24 cellular contexts compared by ENCODE assay signal in the genomic region with DNA sequence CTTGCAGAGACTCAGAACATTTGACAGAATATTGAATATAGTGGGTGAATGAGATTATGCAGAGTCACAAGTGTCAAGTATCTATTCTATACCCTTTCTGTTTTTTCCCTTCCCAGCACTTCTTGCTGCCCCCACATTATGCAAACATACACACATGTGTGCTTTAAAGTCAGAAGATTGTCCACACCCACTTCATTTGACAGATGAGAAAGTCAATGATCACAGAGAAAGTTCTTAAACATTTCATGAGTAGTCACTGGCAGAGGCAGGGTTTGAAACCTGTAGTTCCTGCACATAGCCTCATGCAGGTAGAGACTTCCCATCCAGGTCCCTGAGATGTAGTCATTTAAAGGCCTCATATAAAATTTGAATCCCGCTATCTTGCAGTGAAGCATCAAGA.
"Had no signal": no experiment of that assay in that cellular context is flagged by ENCODE, and none has a peak within 500 bp of the region (broad histone marks: within the 10 kb centered on the region; RNA-seq: fewer than 3 reads in every experiment).

No MANE protein-coding gene starts in this region.

- H3K36me3 ChIP-seq: suprapubic skin, thoracic aorta, thyroid gland, tibial artery, tibial nerve, upper lobe of left lung, upper lobe of right lung, uterus, vagina had no signal

- H3K9me3 ChIP-seq: suprapubic skin, testis, thoracic aorta, thyroid gland, tibial artery, tibial nerve, upper lobe of left lung, upper lobe of right lung, uterus, vagina had no signal

- H3K27me3 ChIP-seq: suprapubic skin, testis, thyroid gland, tibial artery, tibial nerve, upper lobe of left lung, upper lobe of right lung, uterus, vagina had no signal

- H3K27ac ChIP-seq: suprapubic skin, testis, thoracic aorta, thyroid gland, tibial artery, tibial nerve, upper lobe of left lung, upper lobe of right lung, uterus, vagina had no signal

- FAIRE-seq: urothelium cell line had no signal

- DNase-seq: stimulated activated CD4-positive, alpha-beta T cell treated with anti-CD3 and anti-CD28 coated beads, Interleukin-2, amount 100 ng/mL, for 24 hours; stimulated activated CD4-positive, alpha-beta T cell treated with anti-CD3 and anti-CD28 coated beads, Interleukin-2, amount 100 ng/mL, for 48 hours; stimulated activated CD4-positive, alpha-beta T cell treated with anti-CD3 and anti-CD28 coated beads, Interleukin-4, amount 100 ng/mL, for 1 hour; stimulated activated CD4-positive, alpha-beta T cell treated with anti-CD3 and anti-CD28 coated beads, Interleukin-4, amount 100 ng/mL, for 24 hours; stimulated activated CD4-positive, alpha-beta T cell treated with anti-CD3 and anti-CD28 coated beads, Interleukin-4, amount 100 ng/mL, for 4 hours; stimulated activated CD8-positive, alpha-beta memory T cell treated with anti-CD3 and anti-CD28 coated beads, Interleukin-4, amount 100 ng/mL, for 48 hours; stimulated activated naive B cell treated with anti-CD40 and anti-IgM and Interleukin-4, amounts not matched to agents 10 μg/mL and 1 μg/mL and 100 μg/mL, for 72 hours; stimulated activated naive CD4-positive, alpha-beta T cell; stimulated activated naive CD4-positive, alpha-beta T cell treated with Interleukin-2 at 50 U/mL for 16 hours; stimulated activated naive CD8-positive, alpha-beta T cell treated with anti-CD3 and anti-CD28 coated beads, Interleukin-15, amount 100 ng/mL, for 72 hours; stimulated activated naive CD8-positive, alpha-beta T cell treated with anti-CD3 and anti-CD28 coated beads, Interleukin-15, Interleukin-2, amounts not matched to agents 100 U/mL and 50 U/mL, for 24 hours; substantia nigra; testis; thyroid gland; tibial artery; trophoblast cell; upper lobe of left lung; upper lobe of right lung; uterus had no signal

- H3K4me3 ChIP-seq: suprapubic skin, testis, thoracic aorta, thyroid gland, tibial artery, tibial nerve, upper lobe of left lung, upper lobe of right lung, uterus, vagina had no signal

- H3K4me1 ChIP-seq: suprapubic skin, testis, thyroid gland, tibial artery, tibial nerve, upper lobe of left lung, upper lobe of right lung, uterus, vagina had no signal
